In the genomic region with DNA sequence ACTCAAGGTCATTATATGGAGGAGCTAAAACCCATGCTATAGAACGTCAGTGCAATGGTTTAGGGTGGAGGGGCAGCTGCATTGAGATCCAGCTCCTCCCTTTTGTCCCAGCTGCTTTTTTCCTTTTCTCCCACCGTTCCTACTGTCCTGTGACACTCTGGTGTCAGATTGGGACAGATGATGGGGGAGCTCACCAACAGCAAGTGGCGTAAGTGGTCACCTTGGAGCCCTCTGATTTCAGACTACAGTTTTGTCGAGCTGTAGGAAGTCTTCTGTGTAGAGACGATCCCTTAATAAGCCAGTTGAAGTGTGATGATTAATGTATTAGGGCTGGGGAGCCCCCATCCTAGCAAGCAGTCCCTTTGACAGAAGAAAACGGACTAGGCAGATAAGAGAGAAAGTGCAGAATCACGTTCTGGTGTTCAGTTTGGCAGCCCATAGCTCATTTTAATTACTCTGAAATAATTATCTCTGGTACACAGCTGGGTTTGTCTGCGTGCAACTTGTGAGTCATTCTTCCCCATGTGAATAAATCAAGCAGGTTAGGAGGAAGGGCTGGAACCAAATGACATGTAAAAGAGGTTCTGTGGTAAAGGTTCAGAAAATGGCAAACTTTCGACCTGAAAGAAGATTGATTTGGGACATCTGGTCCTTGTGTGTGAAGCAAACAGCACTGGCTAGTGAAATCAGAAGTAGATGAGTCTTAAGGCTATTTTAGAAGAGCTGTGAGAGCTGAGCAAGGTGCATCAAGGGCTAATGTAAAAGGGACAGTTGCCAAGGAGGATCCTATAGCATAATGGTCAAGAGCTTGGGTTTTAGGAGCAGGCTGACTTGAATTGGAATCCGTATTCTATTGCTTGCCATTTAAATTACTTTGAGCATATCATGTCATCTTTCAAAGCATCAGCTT, we compare ENCODE assay signal across 9 cellular contexts.
DNase-seq lines count a peak whose midpoint lies in the region; ATAC-seq and TF ChIP-seq lines count a peak whose summit lies in the region.
"Had no signal": no experiment of that assay in that cellular context is flagged by ENCODE, and none has a peak within 500 bp of the region (broad histone marks: within the 10 kb centered on the region; RNA-seq: fewer than 3 reads in every experiment).

No MANE protein-coding gene starts in this region.

- H3K4me1 ChIP-seq in esophagus muscularis mucosa (peaks cover 0 to 4% (median 0%) of the 10 kb centered on the region in 4 donors), psoas muscle (no peaks in the 10 kb centered on the region)
- H3K4me1 ChIP-seq: uterus had no signal

- intact Hi-C loops in esophagus muscularis mucosa (cut with DNase I), result no loop called here
- intact Hi-C loops in psoas muscle (cut with DNase I), result no loop called here

- H3K4me3 ChIP-seq in esophagus muscularis mucosa (no peak overlapping the region), psoas muscle (no peak overlapping the region)
- H3K4me3 ChIP-seq: uterus had no signal

- H3K36me3 ChIP-seq in esophagus muscularis mucosa, result no peaks in the 10 kb centered on the region
- H3K36me3 ChIP-seq in psoas muscle (ENCODE audit: insufficient read depth in 1 of 2, low read depth in 1 of 2), result no peaks in the 10 kb centered on the region
- H3K36me3 ChIP-seq: uterus had no signal

- TF ChIP-seq CTCF in esophagus muscularis mucosa (IDR thresholded peaks at IDR 0.05) (no peak), psoas muscle (IDR thresholded peaks at IDR 0.05) (no peak)

- H3K9me3 ChIP-seq in esophagus muscularis mucosa (no peaks in the 10 kb centered on the region), psoas muscle (no peaks in the 10 kb centered on the region)
- H3K9me3 ChIP-seq: uterus had no signal

- DNase-seq in esophagus muscularis mucosa (ENCODE audit: extremely low spot score) (peak; percentile 90), NAMALWA (ENCODE audit: low spot score) (no peak), psoas muscle (no peak), OCI-M2 (lab: John Stamatoyannopoulos, UW; ENCODE audit: unreplicated experiment) (no peak), NCI-H1092 (lab: John Stamatoyannopoulos, UW) (no peak)

- H3K27me3 ChIP-seq in esophagus muscularis mucosa (peaks cover 0 to 4% (median 0%) of the 10 kb centered on the region in 4 donors), psoas muscle (ENCODE audit: insufficient read depth in 3 of 3, low read length in 2 of 3) (no peaks in the 10 kb centered on the region)
- H3K27me3 ChIP-seq: uterus had no signal

- ATAC-seq in GM18519 (IDR thresholded peaks at IDR 0.05; ENCODE audit: low FRiP score, unreplicated experiment) (peak; percentile 90), GM21423 (IDR thresholded peaks at IDR 0.05; ENCODE audit: unreplicated experiment) (peak; percentile 84), HG03432 (IDR thresholded peaks at IDR 0.05; ENCODE audit: unreplicated experiment) (peak; percentile 89), psoas muscle (no peak)

- H3K27ac ChIP-seq in esophagus muscularis mucosa (replicated peaks in 1 of 4) (no peak overlapping the region), psoas muscle (no peak overlapping the region)
- H3K27ac ChIP-seq: uterus had no signal

- no peak for TF ChIP-seq POLR2A in esophagus muscularis mucosa (IDR thresholded peaks at IDR 0.05; ENCODE audit: low read depth)

- 40% methylated on average over 10 of the region's 10 CpGs for WGBS in esophagus muscularis mucosa
- WGBS in psoas muscle, 3 donors, result 36 to 46% (median 43%) methylated on average over 10 of the region's 10 CpGs

- TF ChIP-seq EP300 in esophagus muscularis mucosa (IDR thresholded peaks at IDR 0.05), result no peak

Comparison
In these comparisons a context has a peak if more than half of its experiments do, and no peak if none do; other contexts are left out.
1. ATAC-seq: peak in GM18519 (single experiment), GM21423 (single experiment) and HG03432 (single experiment); none in psoas muscle (0 of 4).